ENCODE assay signal across 8 cellular contexts in genomic region chr3:192566706-192567290, GRCh38.
DNase-seq lines count a peak whose midpoint lies in the region; ATAC-seq lines count a peak whose summit lies in the region.

No MANE protein-coding gene starts in this region.

- no peaks in the 10 kb centered on the region for H3K36me3 ChIP-seq in effector memory CD4-positive, alpha-beta T cell (ENCODE audit: control insufficient read depth, insufficient read depth, low read length)
- no peaks in the 10 kb centered on the region for H3K36me3 ChIP-seq in mesenchymal stem cell (ENCODE audit: control insufficient read depth in 1 of 2, insufficient read depth in 2 of 2, low read depth in 1 of 2, low read length in 2 of 2)

- no peak overlapping the region for H3K4ac ChIP-seq in mesenchymal stem cell (ENCODE audit: low read depth in 1 of 2, low read length in 2 of 2)

- H2BK120ac ChIP-seq in mesenchymal stem cell (ENCODE audit: low read depth, low read length) = no peak overlapping the region

- WGBS in mesenchymal stem cell = 21% methylated on average over 5 of the region's 6 CpGs

- H3K4me1 ChIP-seq in effector memory CD4-positive, alpha-beta T cell (ENCODE audit: control insufficient read depth, insufficient read depth, low read length, poor library complexity, severe bottlenecking) = peaks cover 3% of the 10 kb centered on the region
- peaks cover 1% of the 10 kb centered on the region for H3K4me1 ChIP-seq in mesenchymal stem cell (ENCODE audit: control insufficient read depth, insufficient read depth, low read depth, low read length)

- no peak overlapping the region for H3K14ac ChIP-seq in mesenchymal stem cell (ENCODE audit: low read length in 2 of 2)

- peaks cover 7% of the 10 kb centered on the region for H3K4me1 Mint-ChIP-seq in stimulated activated memory B cell treated with anti-CD40 and anti-IgM and Interleukin-4, amounts not matched to agents 10 μg/mL and 1 μg/mL and 100 μg/mL, for 72 hours

- H2AK5ac ChIP-seq in mesenchymal stem cell (ENCODE audit: low read length, severe bottlenecking) = no peak overlapping the region

- no peaks in the 10 kb centered on the region for H3K9me3 Mint-ChIP-seq in stimulated activated memory B cell treated with anti-CD40 and anti-IgM and Interleukin-4, amounts not matched to agents 10 μg/mL and 1 μg/mL and 100 μg/mL, for 72 hours

- H3K9me3 ChIP-seq in effector memory CD4-positive, alpha-beta T cell (ENCODE audit: control insufficient read depth, low read length) = no peaks in the 10 kb centered on the region
- no peaks in the 10 kb centered on the region for H3K9me3 ChIP-seq in mesenchymal stem cell (ENCODE audit: control insufficient read depth, low read length)

- no peaks in the 10 kb centered on the region for H3K36me3 Mint-ChIP-seq in stimulated activated memory B cell treated with anti-CD40 and anti-IgM and Interleukin-4, amounts not matched to agents 10 μg/mL and 1 μg/mL and 100 μg/mL, for 72 hours

- H4K91ac ChIP-seq in mesenchymal stem cell (ENCODE audit: low read length) = no peak overlapping the region

- H3K27me3 Mint-ChIP-seq in stimulated activated memory B cell treated with anti-CD40 and anti-IgM and Interleukin-4, amounts not matched to agents 10 μg/mL and 1 μg/mL and 100 μg/mL, for 72 hours = peaks cover 36% of the 10 kb centered on the region

- no peak overlapping the region for H3K23ac ChIP-seq in mesenchymal stem cell (ENCODE audit: low read length in 2 of 2)

- H2BK15ac ChIP-seq in mesenchymal stem cell (ENCODE audit: low read depth, poor library complexity, severe bottlenecking) = no peak overlapping the region

- H3K27ac Mint-ChIP-seq in stimulated activated memory B cell treated with anti-CD40 and anti-IgM and Interleukin-4, amounts not matched to agents 10 μg/mL and 1 μg/mL and 100 μg/mL, for 72 hours = no peak overlapping the region

- no peaks in the 10 kb centered on the region for H3K79me1 ChIP-seq in mesenchymal stem cell (replicated peaks; ENCODE audit: low read length, poor library complexity, severe bottlenecking)

- no peak overlapping the region for H3K9ac ChIP-seq in mesenchymal stem cell (ENCODE audit: low read length)

- H2BK12ac ChIP-seq in mesenchymal stem cell (ENCODE audit: low read length in 2 of 2) = no peak overlapping the region

- no peak overlapping the region for H2AFZ ChIP-seq in mesenchymal stem cell (ENCODE audit: low read depth, low read length)

- H3K27me3 ChIP-seq in effector memory CD4-positive, alpha-beta T cell (replicated peaks; ENCODE audit: control insufficient read depth, insufficient read depth, low read length, poor library complexity, severe bottlenecking) = no peaks in the 10 kb centered on the region
- no peaks in the 10 kb centered on the region for H3K27me3 ChIP-seq in mesenchymal stem cell (ENCODE audit: control insufficient read depth in 1 of 2, insufficient read depth in 1 of 2, low read length in 2 of 2)

- H2BK5ac ChIP-seq in mesenchymal stem cell (ENCODE audit: low read depth, low read length, poor library complexity, severe bottlenecking) = no peak overlapping the region

- H3K4me2 ChIP-seq in mesenchymal stem cell (ENCODE audit: low read length, poor library complexity, severe bottlenecking) = no peak overlapping the region

- H3K27ac ChIP-seq in effector memory CD4-positive, alpha-beta T cell (ENCODE audit: insufficient read depth, low read length, poor library complexity, severe bottlenecking) = no peak overlapping the region
- H3K27ac ChIP-seq in mesenchymal stem cell (ENCODE audit: low read length, poor library complexity, severe bottlenecking) = no peak overlapping the region

- no peak overlapping the region for H4K8ac ChIP-seq in mesenchymal stem cell (ENCODE audit: low read length)

- DNase-seq in COR-L47 (lab: John Stamatoyannopoulos, UW) (peak; percentile 78), NCI-H748 (lab: John Stamatoyannopoulos, UW; ENCODE audit: unreplicated experiment) (peak; percentile 62), mesenchymal stem cell (peak; percentile 67)
- DNase-seq in activated CD4-positive, alpha-beta T cell treated with anti-CD3 and anti-CD28 coated beads, Interleukin-2, amount 50 U/mL, for 4 hours = peak; percentile 43 to 46
- DNase-seq in effector memory CD4-positive, alpha-beta T cell = peak in 2 of 3 donors; percentile 12 to 40

- H3K4me3 ChIP-seq in effector memory CD4-positive, alpha-beta T cell (ENCODE audit: insufficient read depth, low read depth, low read length, poor library complexity, severe bottlenecking) = no peak overlapping the region
- no peak overlapping the region for H3K4me3 ChIP-seq in mesenchymal stem cell (ENCODE audit: insufficient read depth in 1 of 2, low read depth in 1 of 2, low read length in 2 of 2)

- H3K18ac ChIP-seq in mesenchymal stem cell (ENCODE audit: low read depth in 1 of 2, low read length in 2 of 2) = no peak overlapping the region

- ATAC-seq in GM19463 (IDR thresholded peaks at IDR 0.05; ENCODE audit: unreplicated experiment) (peak; percentile 87), HG03571 (IDR thresholded peaks at IDR 0.05; ENCODE audit: unreplicated experiment) (peak; percentile 81)
- peak; percentile 74 for ATAC-seq in stimulated activated memory B cell treated with anti-CD40 and anti-IgM and Interleukin-4, amounts not matched to agents 10 μg/mL and 1 μg/mL and 100 μg/mL, for 72 hours

- H3K4me3 Mint-ChIP-seq in stimulated activated memory B cell treated with anti-CD40 and anti-IgM and Interleukin-4, amounts not matched to agents 10 μg/mL and 1 μg/mL and 100 μg/mL, for 72 hours = no peak overlapping the region

Comparison
In these comparisons a context has a peak if more than half of its experiments do, and no peak if none do; other contexts are left out.
1. DNase-seq: peak in every context shown above with its lines; median percentile 78 in COR-L47; 67 in mesenchymal stem cell; 62 in NCI-H748; 44 in activated CD4-positive, alpha-beta T cell treated with anti-CD3 and anti-CD28 coated beads, Interleukin-2, amount 50 U/mL, for 4 hours; 26 in effector memory CD4-positive, alpha-beta T cell.